In genomic region chr7:5897371-5897919, GRCh38 we compare ENCODE assay signal across 13 cellular contexts. TPM values are rescaled to one million over a fixed set of nuclear protein-coding genes. Genes with fewer than 3 reads are reported as not detected.
DNase-seq lines count a peak whose midpoint lies in the region; ATAC-seq and TF ChIP-seq lines count a peak whose summit lies in the region.
"Not testable (repeated sequence)": the region's sequence is repeated elsewhere in the genome, so short reads cannot be mapped to it uniquely, and the experiment has no call there.
"Had no signal": no experiment of that assay in that cellular context is flagged by ENCODE, and none has a peak within 500 bp of the region (broad histone marks: within the 10 kb centered on the region; RNA-seq: fewer than 3 reads in every experiment).

No MANE protein-coding gene starts in this region.

- ATAC-seq in WTC11, result peak; percentile 39
- ATAC-seq in natural killer cell, result not testable (repeated sequence)

- TF ChIP-seq CTCF in WTC11 (IDR thresholded peaks at IDR 0.05); glutamatergic neuron (IDR thresholded peaks at IDR 0.05; ENCODE audit: partially characterized antibody, unreplicated experiment); natural killer cell (IDR thresholded peaks at IDR 0.05): not testable (repeated sequence)

- H3K4me1 Mint-ChIP-seq in WTC11; activated naive CD8-positive, alpha-beta T cell (ENCODE audit: low read depth); glutamatergic neuron (ENCODE audit: low read depth, unreplicated experiment); natural killer cell; stimulated activated naive CD8-positive, alpha-beta T cell treated with anti-CD3 and anti-CD28 coated beads, Interleukin-15, Interleukin-2, amounts not matched to agents 100 ng/mL and 50 ng/mL, for 24 hours (ENCODE audit: low read depth): not testable (repeated sequence)

- H3K27me3 Mint-ChIP-seq in WTC11 (ENCODE audit: low read depth); activated naive CD8-positive, alpha-beta T cell; glutamatergic neuron (ENCODE audit: unreplicated experiment); natural killer cell (ENCODE audit: low read depth in 2 of 2); stimulated activated naive CD8-positive, alpha-beta T cell treated with anti-CD3 and anti-CD28 coated beads, Interleukin-15, Interleukin-2, amounts not matched to agents 100 ng/mL and 50 ng/mL, for 24 hours: not testable (repeated sequence)

- not testable (repeated sequence) for H3K9me3 Mint-ChIP-seq in WTC11; activated naive CD8-positive, alpha-beta T cell (ENCODE audit: low read depth); glutamatergic neuron (ENCODE audit: unreplicated experiment); natural killer cell; stimulated activated naive CD8-positive, alpha-beta T cell treated with anti-CD3 and anti-CD28 coated beads, Interleukin-15, Interleukin-2, amounts not matched to agents 100 ng/mL and 50 ng/mL, for 24 hours

- not testable (repeated sequence) for H3K36me3 Mint-ChIP-seq in WTC11; activated naive CD8-positive, alpha-beta T cell; glutamatergic neuron (ENCODE audit: unreplicated experiment); natural killer cell; stimulated activated naive CD8-positive, alpha-beta T cell treated with anti-CD3 and anti-CD28 coated beads, Interleukin-15, Interleukin-2, amounts not matched to agents 100 ng/mL and 50 ng/mL, for 24 hours (ENCODE audit: low read depth)

- CTCF ChIA-PET in WTC11 (lab: Charles Lee), result not testable (repeated sequence)

- H3K4me3 Mint-ChIP-seq in WTC11, result peak overlapping the region; percentile 54
- H3K4me3 Mint-ChIP-seq in activated naive CD8-positive, alpha-beta T cell, result peak overlapping the region; percentile 54
- peak overlapping the region; percentile 62 for H3K4me3 Mint-ChIP-seq in glutamatergic neuron (ENCODE audit: unreplicated experiment)
- peak overlapping the region; percentile 77 for H3K4me3 Mint-ChIP-seq in natural killer cell
- H3K4me3 Mint-ChIP-seq in stimulated activated naive CD8-positive, alpha-beta T cell treated with anti-CD3 and anti-CD28 coated beads, Interleukin-15, Interleukin-2, amounts not matched to agents 100 ng/mL and 50 ng/mL, for 24 hours, result peak overlapping the region; percentile 74

- intact Hi-C loops in natural killer cell (cut with micrococcal nuclease), result not testable (repeated sequence)

- peak; percentile 26 for DNase-seq in DMS79 treated with DMSO at 0.1 percent for 48 hours (lab: John Stamatoyannopoulos, UW)
- peak; percentile 70 for DNase-seq in NCI-H1436 (lab: John Stamatoyannopoulos, UW)
- peak; percentile 78 for DNase-seq in NCI-H82 (lab: John Stamatoyannopoulos, UW)
- DNase-seq in WTC11 (ENCODE audit: low spot score); glutamatergic neuron; natural killer cell: not testable (repeated sequence)

- POLR2A ChIA-PET in WTC11 (lab: Charles Lee), result not testable (repeated sequence)

- H3K27ac Mint-ChIP-seq in WTC11, result peak overlapping the region; percentile 82
- not testable (repeated sequence) for H3K27ac Mint-ChIP-seq in activated naive CD8-positive, alpha-beta T cell; glutamatergic neuron (ENCODE audit: unreplicated experiment); stimulated activated naive CD8-positive, alpha-beta T cell treated with anti-CD3 and anti-CD28 coated beads, Interleukin-15, Interleukin-2, amounts not matched to agents 100 ng/mL and 50 ng/mL, for 24 hours
- H3K27ac Mint-ChIP-seq in natural killer cell, result peak overlapping the region in 1 of 2 donors; percentile 34

RNA-seq across cellular contexts. Expression of gene CCZ1, which starts 1.1 kb away (rescaled TPM):
- total RNA-seq in WTC11 (2021) (114 to 124 TPM (median 116 TPM) in 3 replicates), glutamatergic neuron (ENCODE audit: unreplicated experiment) (81.1 TPM), natural killer cell (100 to 1,000 TPM in 2 of 3 donors, 10 to 100 TPM in 1; 81.4 to 114 (median 112) TPM)

RNA-seq across cellular contexts. Expression of gene OCM, which starts 16.8 kb away (rescaled TPM):
- total RNA-seq in WTC11 (2021) (not detected in 3 replicates), glutamatergic neuron (ENCODE audit: unreplicated experiment) (not detected), natural killer cell (under 1 TPM in 2 of 3 donors, not detected in 1; 0.57 to 0.82 TPM)
- total RNA-seq: bronchial epithelial cell, HT-29, left cardiac atrium, myocyte, right lobe of liver had no signal
